Comparison of ENCODE assay signal across 3 cellular contexts in the genomic region with DNA sequence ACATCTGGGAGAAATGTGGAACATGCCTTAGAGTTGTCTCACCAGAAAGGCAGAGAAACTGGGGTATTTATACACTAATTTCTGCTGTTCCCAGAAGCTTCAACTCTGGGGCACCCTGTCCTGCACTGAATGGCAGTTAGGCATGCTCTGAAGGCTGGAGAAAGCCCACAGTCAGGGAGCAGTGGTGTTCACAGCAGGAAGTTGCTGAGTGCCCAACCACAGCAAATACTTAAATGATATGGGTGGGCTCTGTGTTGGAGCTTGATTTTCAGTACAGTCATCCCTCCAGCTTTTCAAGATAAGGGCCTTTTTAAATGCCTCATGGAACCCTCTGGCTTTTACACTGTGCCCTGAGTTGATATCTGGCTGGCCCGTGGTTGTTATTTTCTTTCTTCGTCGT.
"Had no signal": no experiment of that assay in that cellular context is flagged by ENCODE, and none has a peak within 500 bp of the region (broad histone marks: within the 10 kb centered on the region; RNA-seq: fewer than 3 reads in every experiment).

No MANE protein-coding gene starts in this region.

- H3K4me3 ChIP-seq: GM12878 had no signal

- DNase-seq: GDM1, GF-D8 had no signal
